In genomic region chrX:87067795-87068194, GRCh38 we compare ENCODE assay signal across 26 cellular contexts.
"Had no signal": no experiment of that assay in that cellular context is flagged by ENCODE, and none has a peak within 500 bp of the region (broad histone marks: within the 10 kb centered on the region; RNA-seq: fewer than 3 reads in every experiment).

No MANE protein-coding gene starts in this region.

- DNase-seq: dorsolateral prefrontal cortex; effector CD4-positive, alpha-beta T cell; foreskin fibroblast; gastrocnemius medialis; head of caudate nucleus; kidney; mesenchymal stem cell; mucosa of descending colon; naive B cell; right lobe of liver; small intestine; stimulated activated CD4-positive, alpha-beta T cell treated with anti-CD3 and anti-CD28 coated beads, Interleukin-1b, Interleukin-23, amount 100 ng/mL, for 48 hours; stimulated activated CD4-positive, alpha-beta T cell treated with anti-CD3 and anti-CD28 coated beads, Interleukin-4, amount 100 ng/mL, for 1 hour; stimulated activated CD8-positive, alpha-beta memory T cell treated with anti-CD3 and anti-CD28 coated beads, Interleukin-4, amount 100 ng/mL, for 48 hours; stimulated activated naive CD4-positive, alpha-beta T cell treated with Interleukin-2 at 50 U/mL for 16 hours; stomach; thyroid gland; trophoblast cell had no signal

- H3K9ac ChIP-seq: parathyroid adenoma had no signal

- H3K27me3 ChIP-seq: neutrophil, right lobe of liver, thyroid gland had no signal

- H3K27me3 Mint-ChIP-seq: naive B cell; natural killer cell treated with Interleukin-12 subunit alpha and Interleukin-12 subunit beta and Interleukin-15 and Interleukin-18, amount 100 ng/mL, for 72 hours; progenitor cell of endocrine pancreas had no signal

- H3K4me3 Mint-ChIP-seq: mesothelial cell of epicardium; naive B cell; natural killer cell treated with Interleukin-12 subunit alpha and Interleukin-12 subunit beta and Interleukin-15 and Interleukin-18, amount 100 ng/mL, for 72 hours; neural crest cell had no signal

- H3K9me3 Mint-ChIP-seq: mesothelial cell of epicardium; natural killer cell treated with Interleukin-12 subunit alpha and Interleukin-12 subunit beta and Interleukin-15 and Interleukin-18, amount 100 ng/mL, for 72 hours; neural crest cell had no signal

- H2AFZ ChIP-seq: parathyroid adenoma had no signal

- FAIRE-seq: colon, small intestine had no signal

- H3K4me1 ChIP-seq: gastrocnemius medialis, parathyroid adenoma, right lobe of liver, stomach, thyroid gland had no signal

- H3K9me3 ChIP-seq: gastrocnemius medialis, mucosa of descending colon, neutrophil, right lobe of liver, stomach, thyroid gland had no signal

- H3K27ac ChIP-seq: dorsolateral prefrontal cortex, gastrocnemius medialis, neutrophil, parathyroid adenoma, right lobe of liver, stomach, thyroid gland had no signal

- H3K4me3 ChIP-seq: dorsolateral prefrontal cortex, gastrocnemius medialis, lung, mucosa of descending colon, right lobe of liver, stomach, thyroid gland had no signal

- H3K27ac Mint-ChIP-seq: mesothelial cell of epicardium; naive B cell; natural killer cell treated with Interleukin-12 subunit alpha and Interleukin-12 subunit beta and Interleukin-15 and Interleukin-18, amount 100 ng/mL, for 72 hours; progenitor cell of endocrine pancreas had no signal

- H3K79me2 ChIP-seq: parathyroid adenoma had no signal

- H3K36me3 Mint-ChIP-seq: mesothelial cell of epicardium; naive B cell; natural killer cell treated with Interleukin-12 subunit alpha and Interleukin-12 subunit beta and Interleukin-15 and Interleukin-18, amount 100 ng/mL, for 72 hours had no signal

- H3K36me3 ChIP-seq: gastrocnemius medialis, neutrophil, right lobe of liver, stomach, thyroid gland had no signal

- H3K4me1 Mint-ChIP-seq: mesothelial cell of epicardium, naive B cell, neural crest cell had no signal
